ENCODE assay signal across 1 cellular context in genomic region chr12:1795221-1795784, GRCh38.
TF ChIP-seq lines count a peak whose summit lies in the region.

No MANE protein-coding gene starts in this region.

TF ChIP-seq in GM12878, 131 proteins besides CTCF, POLR2A, EP300 and RAD21 (continued from another document):
- no peak for TF ChIP-seq E4F1 (IDR thresholded peaks at IDR 0.05; ENCODE audit: borderline replicate concordance, partially characterized antibody)
- TF ChIP-seq E2F4 (IDR thresholded peaks at IDR 0.05; ENCODE audit: low read depth, low read length): no peak
- no peak for TF ChIP-seq GABPA (IDR thresholded peaks at IDR 0.05; ENCODE audit: low read depth)
